In genomic region chr1:40257688-40258444, GRCh38 we compare ENCODE assay signal across 1 cellular context.
TF ChIP-seq lines count a peak whose summit lies in the region.

Gene ZMPSTE24 (plus strand): TSS chr1:40258236. CDS start chr1:40258272, 36 bp downstream.

TF ChIP-seq in K562, 482 proteins besides CTCF, POLR2A, EP300 and RAD21 (continued from another document):
- TF ChIP-seq E2F6 (IDR thresholded peaks at IDR 0.05; ENCODE audit: borderline replicate concordance in 1 of 2, extremely low read depth in 1 of 2, insufficient read depth in 1 of 2, insufficient read length in 1 of 2, low read depth in 1 of 2, low read length in 1 of 2, poor library complexity in 1 of 2, severe bottlenecking in 1 of 2), result peak; percentile 71 to 72
- peak; percentile 93 for TF ChIP-seq KAT8 (IDR thresholded peaks at IDR 0.05; ENCODE audit: low read depth)
- TF ChIP-seq SRF (CRISPR knock-in tag; IDR thresholded peaks at IDR 0.05), result no peak; a peak in 1 of 4 replicates
- no peak for TF ChIP-seq PREB (CRISPR knock-in tag; IDR thresholded peaks at IDR 0.05)
- TF ChIP-seq CREM (IDR thresholded peaks at IDR 0.05; ENCODE audit: low read depth), result peak; percentile 94
- TF ChIP-seq CHD1 (IDR thresholded peaks at IDR 0.05; ENCODE audit: low read length), result peak; percentile 58
- TF ChIP-seq RNF219 (CRISPR knock-in tag; IDR thresholded peaks at IDR 0.05), result no peak
- TF ChIP-seq ZBTB40 (IDR thresholded peaks at IDR 0.05), result peak; percentile 100
- no peak for TF ChIP-seq ZBTB40 (CRISPR knock-in tag; IDR thresholded peaks at IDR 0.05)
- peak; percentile 62 for TF ChIP-seq MBD2 (IDR thresholded peaks at IDR 0.05; ENCODE audit: borderline replicate concordance, low read depth)
- peak; percentile 37; the same call in 1 of the 2 replicates for TF ChIP-seq CBFA2T3 (IDR thresholded peaks at IDR 0.05)
- TF ChIP-seq JUND (IDR thresholded peaks at IDR 0.05; ENCODE audit: borderline replicate concordance, low read depth, low read length), result peak; percentile 82
- TF ChIP-seq JUND (tag; IDR thresholded peaks at IDR 0.05; ENCODE audit: borderline replicate concordance, low read depth, low read length), result no peak; the same call in 2 of the 3 replicates
- TF ChIP-seq HBP1 (CRISPR knock-in tag; IDR thresholded peaks at IDR 0.05), result peak; percentile 3; the same call in 1 of the 2 replicates
- peak; percentile 92 for TF ChIP-seq TOE1 (IDR thresholded peaks at IDR 0.05; ENCODE audit: borderline replicate concordance)
- TF ChIP-seq TOE1 (CRISPR knock-in tag; IDR thresholded peaks at IDR 0.05; ENCODE audit: borderline replicate concordance, low read depth), result peak; percentile 57
